8 cellular contexts compared by ENCODE assay signal in the genomic region with DNA sequence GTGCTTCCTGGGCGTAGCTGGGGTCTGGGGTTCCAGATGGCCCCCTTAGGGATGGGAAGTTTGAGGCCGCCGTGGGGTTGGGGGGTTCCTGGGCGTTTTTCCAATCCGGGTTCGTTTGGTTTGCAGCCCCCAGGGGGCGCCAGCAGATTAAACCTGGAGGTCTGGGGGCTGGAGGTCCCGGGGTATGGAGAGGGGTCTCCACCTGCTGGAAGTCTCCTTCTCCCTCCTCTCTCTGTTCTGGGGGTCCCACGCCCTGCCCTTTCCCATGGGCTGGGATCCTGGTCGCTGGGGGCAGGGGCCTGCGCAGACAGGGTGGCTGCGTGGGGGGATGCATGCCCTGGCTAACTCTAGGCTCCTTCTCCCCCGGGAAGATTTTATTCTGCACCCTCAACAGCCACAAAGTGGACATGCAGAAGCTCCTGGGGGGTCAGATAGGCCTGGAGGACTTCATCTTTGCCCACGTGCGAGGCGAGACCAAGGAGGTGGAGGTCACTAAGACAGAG. TPM values are rescaled to one million over a fixed set of nuclear protein-coding genes. Genes with fewer than 3 reads are reported as not detected.
DNase-seq lines count a peak whose midpoint lies in the region; ATAC-seq and TF ChIP-seq lines count a peak whose summit lies in the region.

No MANE protein-coding gene starts in this region.

- H3K9me3 Mint-ChIP-seq in mesothelial cell of epicardium: no peaks in the 10 kb centered on the region

- H3K4me2 ChIP-seq in MM.1S (ENCODE audit: low read depth, low read length): no peak overlapping the region

- H3F3A ChIP-seq in MM.1S (ENCODE audit: insufficient read depth, low read length): no peaks in the 10 kb centered on the region

- H3K4me3 Mint-ChIP-seq in mesothelial cell of epicardium: no peak overlapping the region

- H3K4me1 Mint-ChIP-seq in mesothelial cell of epicardium: no peaks in the 10 kb centered on the region

- H3K36me3 ChIP-seq in MM.1S (replicated peaks; ENCODE audit: insufficient read depth, low read length) (no peaks in the 10 kb centered on the region), ascending aorta (peaks cover 0 to 12% of the 10 kb centered on the region in 2 donors)

- peak; percentile 82 for DNase-seq in D341Med (ENCODE audit: low spot score)
- no peak for DNase-seq in MM.1S
- no peak for DNase-seq in ascending aorta (ENCODE audit: low spot score in 2 of 2)
- no peak for DNase-seq in mesothelial cell of epicardium (ENCODE audit: low spot score in 2 of 2, unreplicated experiment in 2 of 2)
- no peak for DNase-seq in COLO829 (ENCODE audit: low spot score)
- no peak for DNase-seq in inferior parietal cortex (ENCODE audit: extremely low spot score)
- no peak for DNase-seq in NCI-H446 treated with DMSO at 0.1 percent for 48 hours (lab: John Stamatoyannopoulos, UW)

- H3K27me3 Mint-ChIP-seq in mesothelial cell of epicardium (ENCODE audit: low read depth): peaks cover 54% of the 10 kb centered on the region

- H2AFZ ChIP-seq in MM.1S (ENCODE audit: low read length): no peak overlapping the region

- no peaks in the 10 kb centered on the region for H3K4me1 ChIP-seq in MM.1S (ENCODE audit: low read length)
- peaks cover 7 to 11% of the 10 kb centered on the region in 2 donors for H3K4me1 ChIP-seq in ascending aorta

- TF ChIP-seq CTCF in MM.1S (IDR thresholded peaks at IDR 0.05; ENCODE audit: low read length): peak; percentile 56
- peak; percentile 48 to 79 (median 69) for TF ChIP-seq CTCF in ascending aorta (IDR thresholded peaks at IDR 0.05)
- TF ChIP-seq CTCF in mesothelial cell of epicardium (IDR thresholded peaks at IDR 0.05; ENCODE audit: unreplicated experiment): peak; percentile 48

- H3K36me3 Mint-ChIP-seq in mesothelial cell of epicardium: no peaks in the 10 kb centered on the region

- no peak overlapping the region for H3K9ac ChIP-seq in MM.1S (ENCODE audit: low read length)

- H3K27me3 ChIP-seq in MM.1S (replicated peaks; ENCODE audit: insufficient read depth, low read length) (peaks cover 68% of the 10 kb centered on the region), ascending aorta (no peaks in the 10 kb centered on the region)

- no peak overlapping the region for H3K27ac Mint-ChIP-seq in mesothelial cell of epicardium

- intact Hi-C loops in ascending aorta (cut with DNase I): loop anchor here (1.0 kb wide), 1 partner anchor 32 kb away; no protein-coding TSS in a partner anchor

- no peaks in the 10 kb centered on the region for H3K79me2 ChIP-seq in MM.1S (ENCODE audit: low read length)

- H3K27ac ChIP-seq in MM.1S (ENCODE audit: low read length) (no peak overlapping the region), ascending aorta (no peak overlapping the region)

- no peak for ATAC-seq in HG02678 (IDR thresholded peaks at IDR 0.05; ENCODE audit: unreplicated experiment)

- no peaks in the 10 kb centered on the region for H3K9me3 ChIP-seq in MM.1S (replicated peaks; ENCODE audit: insufficient read depth, low read length)
- H3K9me3 ChIP-seq in ascending aorta: no peaks in the 10 kb centered on the region

- H3K9me2 ChIP-seq in MM.1S (replicated peaks; ENCODE audit: insufficient read depth, low read length): no peaks in the 10 kb centered on the region

- H3K4me3 ChIP-seq in MM.1S (ENCODE audit: low read length) (no peak overlapping the region), ascending aorta (peak overlapping the region; percentile 52 to 62)

- no peaks in the 10 kb centered on the region for H4K20me1 ChIP-seq in MM.1S (ENCODE audit: insufficient read depth, low read length)

RNA-seq across cellular contexts. Expression of a gene that starts 0.9 kb away (rescaled TPM):
- 6.1 TPM for total RNA-seq in ascending aorta
- 0.07 to 0.11 TPM (median 0.09 TPM) in 3 replicates for total RNA-seq in mesothelial cell of epicardium

RNA-seq across cellular contexts. Expression of a gene that starts 13.4 kb away (rescaled TPM):
- total RNA-seq in ascending aorta: 149 TPM
- 89.5 to 94.9 TPM (median 93.9 TPM) in 3 replicates for total RNA-seq in mesothelial cell of epicardium

RNA-seq across cellular contexts. Expression of a gene that starts 20.5 kb away (rescaled TPM):
- 37.8 TPM for total RNA-seq in ascending aorta
- total RNA-seq in mesothelial cell of epicardium: 0.38 to 1.0 TPM (median 0.47 TPM) in 3 replicates

RNA-seq across cellular contexts. Expression of a gene that starts 28.8 kb away (rescaled TPM):
- total RNA-seq in ascending aorta (133 TPM), mesothelial cell of epicardium (58.3 to 61.1 TPM (median 59.5 TPM) in 3 replicates)

RNA-seq across cellular contexts. Expression of a gene that starts 40.4 kb away (rescaled TPM):
- 57.6 TPM for total RNA-seq in ascending aorta
- total RNA-seq in mesothelial cell of epicardium: 36.6 to 39.2 TPM (median 37.3 TPM) in 3 replicates

Comparison
In these comparisons a context has a peak if more than half of its experiments do, and no peak if none do; other contexts are left out.
1. RNA of a gene that starts 20.5 kb away (total RNA-seq): 37.8 TPM in ascending aorta (single experiment); 0.38 to 1.0 TPM in mesothelial cell of epicardium; every median in the first group is over 10 times any median in the second.
2. Peak in every context shown above with its lines, with median percentiles within 50 percentile points of each other: CTCF ChIP-seq.